Comparison of ENCODE assay signal across 24 cellular contexts in genomic region chr9:83315649-83316048, GRCh38.
"Had no signal": no experiment of that assay in that cellular context is flagged by ENCODE, and none has a peak within 500 bp of the region (broad histone marks: within the 10 kb centered on the region; RNA-seq: fewer than 3 reads in every experiment).

No MANE protein-coding gene starts in this region.

- H3K36me3 Mint-ChIP-seq: activated CD8-positive, alpha-beta memory T cell treated with anti-CD3 and anti-CD28 coated beads, Interleukin-2, amount 10 ng/mL, durations not matched to agents 7 days and 5 days had no signal

- H3K4me1 Mint-ChIP-seq: activated CD4-positive, alpha-beta T cell treated with anti-CD3 and anti-CD28 coated beads, Interleukin-2, amount 10 ng/mL, durations not matched to agents 24 days and 14 days; activated CD8-positive, alpha-beta memory T cell treated with anti-CD3 and anti-CD28 coated beads, Interleukin-2, amount 10 ng/mL, durations not matched to agents 7 days and 5 days; activated naive CD4-positive, alpha-beta T cell treated with anti-CD3 and anti-CD28 coated beads, Interleukin-2, amount 50 U/mL, for 24 hours had no signal

- H3K4me3 ChIP-seq: breast epithelium, MG63, Peyer's patch, SJCRH30 had no signal

- DNase-seq: activated CD4-positive, alpha-beta T cell treated with anti-CD3 and anti-CD28 coated beads for 1 hour; activated CD4-positive, alpha-beta T cell treated with anti-CD3 and anti-CD28 coated beads, Interleukin-2, amount 10 ng/mL, durations not matched to agents 24 days and 14 days; activated CD4-positive, alpha-beta T cell treated with anti-CD3 and anti-CD28 coated beads, Interleukin-2, amount 50 U/mL, for 48 hours; activated CD8-positive, alpha-beta memory T cell treated with anti-CD3 and anti-CD28 coated beads, Interleukin-2, amount 10 ng/mL, durations not matched to agents 7 days and 5 days; activated effector memory CD4-positive, alpha-beta T cell treated with Interleukin-2 at 50 U/mL for 16 hours; activated naive CD4-positive, alpha-beta T cell; activated T-cell treated with anti-CD3 and anti-CD28 coated beads, Interleukin-2, amount 50 U/mL, for 24 hours; aorta; caudate nucleus; MG63; NCI-H1105; NCI-H1436; NCI-H1694 treated with DMSO at 0.1 percent for 48 hours; NCI-H2081; NCI-H510A treated with DMSO at 0.1 percent for 48 hours; Peyer's patch; Right ventricle myocardium superior; SJCRH30; SK-N-SH; T-helper 1 cell had no signal

- H3K27me3 ChIP-seq: breast epithelium, MG63, Peyer's patch, SJCRH30 had no signal

- H3K9me3 Mint-ChIP-seq: activated CD4-positive, alpha-beta T cell treated with anti-CD3 and anti-CD28 coated beads, Interleukin-2, amount 10 ng/mL, durations not matched to agents 24 days and 14 days; activated T-helper 1 cell treated with anti-CD3 and anti-CD28 coated beads, Interleukin-12 subunit alpha, Interleukin-12 subunit beta, Interleukin-2, Interleukin-4 antibody, amounts not matched to agents 30 ng/mL and 10 ng/mL and 1 ng/mL, durations not matched to agents 14 hours and 24 hours and 36 hours had no signal

- ATAC-seq: activated CD8-positive, alpha-beta memory T cell treated with anti-CD3 and anti-CD28 coated beads, Interleukin-2, amount 10 ng/mL, durations not matched to agents 7 days and 5 days had no signal

- H3K4me3 Mint-ChIP-seq: activated CD4-positive, alpha-beta T cell treated with anti-CD3 and anti-CD28 coated beads, Interleukin-2, amount 10 ng/mL, durations not matched to agents 24 days and 14 days; activated CD8-positive, alpha-beta memory T cell treated with anti-CD3 and anti-CD28 coated beads, Interleukin-2, amount 10 ng/mL, durations not matched to agents 7 days and 5 days; activated naive CD4-positive, alpha-beta T cell treated with anti-CD3 and anti-CD28 coated beads, Interleukin-2, amount 50 U/mL, for 24 hours; activated T-cell treated with anti-CD3 and anti-CD28 coated beads, Interleukin-2, amount 50 U/mL, for 24 hours; activated T-helper 1 cell treated with anti-CD3 and anti-CD28 coated beads, Interleukin-12 subunit alpha, Interleukin-12 subunit beta, Interleukin-2, Interleukin-4 antibody, amounts not matched to agents 30 ng/mL and 10 ng/mL and 1 ng/mL, durations not matched to agents 14 hours and 24 hours and 36 hours had no signal

- H3K27ac Mint-ChIP-seq: activated CD4-positive, alpha-beta T cell treated with anti-CD3 and anti-CD28 coated beads, Interleukin-2, amount 10 ng/mL, durations not matched to agents 24 days and 14 days; activated CD8-positive, alpha-beta memory T cell treated with anti-CD3 and anti-CD28 coated beads, Interleukin-2, amount 10 ng/mL, durations not matched to agents 7 days and 5 days; activated naive CD4-positive, alpha-beta T cell treated with anti-CD3 and anti-CD28 coated beads, Interleukin-2, amount 50 U/mL, for 24 hours; activated T-cell treated with anti-CD3 and anti-CD28 coated beads, Interleukin-2, amount 50 U/mL, for 24 hours; activated T-helper 1 cell treated with anti-CD3 and anti-CD28 coated beads, Interleukin-12 subunit alpha, Interleukin-12 subunit beta, Interleukin-2, Interleukin-4 antibody, amounts not matched to agents 30 ng/mL and 10 ng/mL and 1 ng/mL, durations not matched to agents 14 hours and 24 hours and 36 hours had no signal

- H3K27me3 Mint-ChIP-seq: activated CD4-positive, alpha-beta T cell treated with anti-CD3 and anti-CD28 coated beads, Interleukin-2, amount 10 ng/mL, durations not matched to agents 24 days and 14 days; activated T-cell treated with anti-CD3 and anti-CD28 coated beads, Interleukin-2, amount 50 U/mL, for 24 hours had no signal

- H3K27ac ChIP-seq: breast epithelium, Peyer's patch, RWPE1, SJCRH30 had no signal
